Comparison of ENCODE assay signal across 16 cellular contexts in genomic region chr5:67972027-67972822, GRCh38.
A peak's percentile ranks its signal among the peaks of the same experiment; 100 is the strongest.
DNase-seq lines count a peak whose midpoint lies in the region; ATAC-seq and TF ChIP-seq lines count a peak whose summit lies in the region.
"Had no signal": no experiment of that assay in that cellular context is flagged by ENCODE, and none has a peak within 500 bp of the region (broad histone marks: within the 10 kb centered on the region; RNA-seq: fewer than 3 reads in every experiment).

No MANE protein-coding gene starts in this region.

- no peaks in the 10 kb centered on the region for H3K36me3 ChIP-seq in heart right ventricle
- H3K36me3 ChIP-seq: thoracic aorta had no signal

- ATAC-seq in heart right ventricle = peak in 6 of 8 donors; percentile 30 to 72 (median 64)
- ATAC-seq in Right ventricle myocardium inferior = no peak
- peak; percentile 22 for ATAC-seq in sciatic nerve
- no peak for ATAC-seq in HG03457 (IDR thresholded peaks at IDR 0.05; ENCODE audit: unreplicated experiment)
- ATAC-seq in HG02981 (IDR thresholded peaks at IDR 0.05; ENCODE audit: unreplicated experiment) = no peak
- ATAC-seq: A549; activated T-helper 17 cell treated with anti-CD3 and anti-CD28 coated beads, Interleukin-2, amount 50 U/mL, for 72 hours; CD8-positive, alpha-beta T cell; naive thymus-derived CD8-positive, alpha-beta T cell had no signal

- intact Hi-C loops in heart right ventricle (cut with DNase I) (loop anchor here in 1 of 10 donors (10.0 kb wide), 1 partner anchor 87 kb away; no protein-coding TSS in a partner anchor), Right ventricle myocardium inferior (cut with DNase I) (loop anchor here (10.0 kb wide), 1 partner anchor 243 kb away; the partner anchor contains the start of gene PIK3R1), sciatic nerve (cut with DNase I) (no loop called here)

- H3K4me1 ChIP-seq in heart right ventricle = peaks cover 0 to 30% (median 24%) of the 10 kb centered on the region in 9 donors
- H3K4me1 ChIP-seq: A549 had no signal

- H3K4me3 ChIP-seq in heart right ventricle = no peak overlapping the region
- H3K4me3 ChIP-seq: A549, psoas muscle had no signal

- 57 to 70% methylated on average over 4 of the region's 4 CpGs for WGBS in heart right ventricle, 2 donors

- peak overlapping the region in 8 of 10 donors; percentile 2 to 69 (median 44) for H3K27ac ChIP-seq in heart right ventricle
- H3K27ac ChIP-seq in layer of hippocampus (ENCODE audit: low read depth, low read length) = peak overlapping the region; percentile 2
- H3K27ac ChIP-seq: A549, thoracic aorta had no signal

- no peaks in the 10 kb centered on the region for H3K27me3 ChIP-seq in heart right ventricle
- H3K27me3 ChIP-seq in layer of hippocampus (ENCODE audit: control insufficient read depth, insufficient read depth, low read length) = no peaks in the 10 kb centered on the region

- in situ Hi-C loops in G401 (cut with HindIII; ENCODE audit: low sequenced_read_pairs) = no loop called here

- TF ChIP-seq CTCF in heart right ventricle (IDR thresholded peaks at IDR 0.05) = no peak

- no peaks in the 10 kb centered on the region for H3K9me3 ChIP-seq in heart right ventricle
- H3K9me3 ChIP-seq: A549, psoas muscle, thoracic aorta had no signal

- DNase-seq in heart right ventricle (no peak), Right ventricle myocardium inferior (ENCODE audit: missing footprints) (no peak), sciatic nerve (ENCODE audit: low spot score) (no peak), G401 (ENCODE audit: low spot score) (no peak), germinal center (ENCODE audit: low spot score) (no peak)
- DNase-seq: CD8-positive, alpha-beta T cell; cerebellar nuclear complex; naive thymus-derived CD8-positive, alpha-beta T cell; OCI-M1; psoas muscle had no signal

Comparison
In these comparisons a context has a peak if more than half of its experiments do, and no peak if none do; other contexts are left out.
1. ATAC-seq: peak in heart right ventricle (6 of 8) and sciatic nerve (single experiment); none in Right ventricle myocardium inferior (single experiment), HG03457 (single experiment) and HG02981 (single experiment).